In genomic region chr10:125120046-125120710, GRCh38 we compare ENCODE assay signal across 12 cellular contexts. TPM values are rescaled to one million over a fixed set of nuclear protein-coding genes. Genes with fewer than 3 reads are reported as not detected.
A peak's percentile ranks its signal among the peaks of the same experiment; 100 is the strongest.
DNase-seq lines count a peak whose midpoint lies in the region; ATAC-seq and TF ChIP-seq lines count a peak whose summit lies in the region.
"Had no signal": no experiment of that assay in that cellular context is flagged by ENCODE, and none has a peak within 500 bp of the region (broad histone marks: within the 10 kb centered on the region; RNA-seq: fewer than 3 reads in every experiment).

No MANE protein-coding gene starts in this region.

- ATAC-seq in HG03175 (IDR thresholded peaks at IDR 0.05; ENCODE audit: unreplicated experiment): no peak
- ATAC-seq: activated CD8-positive, alpha-beta memory T cell treated with anti-CD3 and anti-CD28 coated beads, Interleukin-2, amount 10 ng/mL, durations not matched to agents 7 days and 5 days had no signal

- H3K4me2 ChIP-seq in fibroblast of lung (ENCODE audit: extremely low read depth, insufficient read depth, low read length): no peak overlapping the region

- no peaks in the 10 kb centered on the region for H3K27me3 ChIP-seq in fibroblast of lung (ENCODE audit: control insufficient read depth, insufficient read depth, low read length)
- no peaks in the 10 kb centered on the region for H3K27me3 ChIP-seq in CD4-positive, alpha-beta memory T cell (ENCODE audit: insufficient read depth, low read length)

- no peaks in the 10 kb centered on the region for H3K27me3 Mint-ChIP-seq in nephron progenitor cell (ENCODE audit: low read depth, poor library complexity)
- no peaks in the 10 kb centered on the region for H3K27me3 Mint-ChIP-seq in activated CD4-positive, alpha-beta T cell treated with anti-CD3 and anti-CD28 coated beads, Interleukin-2, amount 10 ng/mL, durations not matched to agents 7 days and 5 days
- peaks cover 4 to 6% of the 10 kb centered on the region in 2 donors for H3K27me3 Mint-ChIP-seq in CD4-positive, alpha-beta memory T cell

- H4K20me1 ChIP-seq in fibroblast of lung (ENCODE audit: control insufficient read depth, extremely low read depth, insufficient read depth, low read length): no peaks in the 10 kb centered on the region

- no peak overlapping the region for H3K4me3 Mint-ChIP-seq in nephron progenitor cell
- H3K4me3 Mint-ChIP-seq in activated CD4-positive, alpha-beta T cell treated with anti-CD3 and anti-CD28 coated beads, Interleukin-2, amount 10 ng/mL, durations not matched to agents 7 days and 5 days: no peak overlapping the region
- H3K4me3 Mint-ChIP-seq in CD4-positive, alpha-beta memory T cell: no peak overlapping the region
- H3K4me3 Mint-ChIP-seq: activated CD8-positive, alpha-beta memory T cell treated with anti-CD3 and anti-CD28 coated beads, Interleukin-2, amount 10 ng/mL, durations not matched to agents 7 days and 5 days had no signal

- peak overlapping the region; percentile 36 for H3K27ac ChIP-seq in C4-2B
- H3K27ac ChIP-seq in fibroblast of lung (ENCODE audit: insufficient read depth, low read length): peak overlapping the region; percentile 39
- no peak overlapping the region for H3K27ac ChIP-seq in CD4-positive, alpha-beta memory T cell (ENCODE audit: low read depth, low read length)

- H3K4me1 ChIP-seq in fibroblast of lung (ENCODE audit: control insufficient read depth, extremely low read depth, insufficient read depth, low read length): peaks cover 28% of the 10 kb centered on the region
- H3K4me1 ChIP-seq in CD4-positive, alpha-beta memory T cell (ENCODE audit: insufficient read depth, low read length): no peaks in the 10 kb centered on the region

- H3K27ac Mint-ChIP-seq in nephron progenitor cell: peak overlapping the region; percentile 10
- no peak overlapping the region for H3K27ac Mint-ChIP-seq in activated CD4-positive, alpha-beta T cell treated with anti-CD3 and anti-CD28 coated beads, Interleukin-2, amount 10 ng/mL, durations not matched to agents 7 days and 5 days
- H3K27ac Mint-ChIP-seq in CD4-positive, alpha-beta memory T cell: no peak overlapping the region
- H3K27ac Mint-ChIP-seq: activated CD8-positive, alpha-beta memory T cell treated with anti-CD3 and anti-CD28 coated beads, Interleukin-2, amount 10 ng/mL, durations not matched to agents 7 days and 5 days had no signal

- H3K9ac ChIP-seq in fibroblast of lung (ENCODE audit: insufficient read depth, low read length): no peak overlapping the region

- POLR2A ChIA-PET in activated CD4-positive, alpha-beta T cell treated with anti-CD3 and anti-CD28 coated beads, Interleukin-2, amount 10 ng/mL, durations not matched to agents 7 days and 5 days (lab: Charles Lee): no interaction called here
- POLR2A ChIA-PET in CD4-positive, alpha-beta memory T cell (lab: Charles Lee; ENCODE audit: partially characterized antibody): no interaction called here

- no peaks in the 10 kb centered on the region for H3K9me3 ChIP-seq in fibroblast of lung (ENCODE audit: control insufficient read depth, insufficient read depth, low read depth, low read length)
- H3K9me3 ChIP-seq in CD4-positive, alpha-beta memory T cell (ENCODE audit: control insufficient read depth in 1 of 2, low read length in 2 of 2): no peaks in the 10 kb centered on the region

- peaks cover 39% of the 10 kb centered on the region for H3K36me3 Mint-ChIP-seq in nephron progenitor cell (ENCODE audit: low read depth)
- no peaks in the 10 kb centered on the region for H3K36me3 Mint-ChIP-seq in activated CD4-positive, alpha-beta T cell treated with anti-CD3 and anti-CD28 coated beads, Interleukin-2, amount 10 ng/mL, durations not matched to agents 7 days and 5 days (ENCODE audit: low read depth)
- H3K36me3 Mint-ChIP-seq in CD4-positive, alpha-beta memory T cell: no peaks in the 10 kb centered on the region
- H3K36me3 Mint-ChIP-seq: activated CD8-positive, alpha-beta memory T cell treated with anti-CD3 and anti-CD28 coated beads, Interleukin-2, amount 10 ng/mL, durations not matched to agents 7 days and 5 days had no signal

- peaks cover 90% of the 10 kb centered on the region for H3K79me2 ChIP-seq in fibroblast of lung (ENCODE audit: control insufficient read depth, insufficient read depth, low read length)

- H3K36me3 ChIP-seq in fibroblast of lung (ENCODE audit: control insufficient read depth, insufficient read depth, low read length): peaks cover 5% of the 10 kb centered on the region
- H3K36me3 ChIP-seq in CD4-positive, alpha-beta memory T cell (ENCODE audit: insufficient read depth, low read length): no peaks in the 10 kb centered on the region

- H3K4me3 ChIP-seq in fibroblast of lung (replicated peaks in 1 of 4; ENCODE audit: control extremely low read depth in 1 of 4, insufficient read depth in 1 of 4, low read depth in 3 of 4, low read length in 4 of 4): no peak overlapping the region
- H3K4me3 ChIP-seq in CD4-positive, alpha-beta memory T cell (ENCODE audit: low read length in 2 of 2): no peak overlapping the region
- H3K4me3 ChIP-seq: lung had no signal

- no peak overlapping the region for H2AFZ ChIP-seq in fibroblast of lung (ENCODE audit: low read length)

- H3K9me3 Mint-ChIP-seq in nephron progenitor cell: no peaks in the 10 kb centered on the region
- no peaks in the 10 kb centered on the region for H3K9me3 Mint-ChIP-seq in activated CD4-positive, alpha-beta T cell treated with anti-CD3 and anti-CD28 coated beads, Interleukin-2, amount 10 ng/mL, durations not matched to agents 7 days and 5 days
- H3K9me3 Mint-ChIP-seq in CD4-positive, alpha-beta memory T cell: no peaks in the 10 kb centered on the region

- peaks cover 52% of the 10 kb centered on the region for H3K4me1 Mint-ChIP-seq in nephron progenitor cell
- H3K4me1 Mint-ChIP-seq in activated CD4-positive, alpha-beta T cell treated with anti-CD3 and anti-CD28 coated beads, Interleukin-2, amount 10 ng/mL, durations not matched to agents 7 days and 5 days: no peaks in the 10 kb centered on the region
- no peaks in the 10 kb centered on the region for H3K4me1 Mint-ChIP-seq in CD4-positive, alpha-beta memory T cell
- H3K4me1 Mint-ChIP-seq: activated CD8-positive, alpha-beta memory T cell treated with anti-CD3 and anti-CD28 coated beads, Interleukin-2, amount 10 ng/mL, durations not matched to agents 7 days and 5 days had no signal

- CTCF ChIA-PET in activated CD4-positive, alpha-beta T cell treated with anti-CD3 and anti-CD28 coated beads, Interleukin-2, amount 10 ng/mL, durations not matched to agents 7 days and 5 days (lab: Charles Lee): no interaction called here
- CTCF ChIA-PET in CD4-positive, alpha-beta memory T cell (lab: Charles Lee; ENCODE audit: partially characterized antibody): no interaction called here

- TF ChIP-seq CTCF in C4-2B (conservative IDR thresholded peaks at IDR 0.05) (no peak), fibroblast of lung (conservative IDR thresholded peaks at IDR 0.05 in 1 of 2, IDR thresholded peaks at IDR 0.05 in 1 of 2; ENCODE audit: low read depth in 1 of 2, low read length in 2 of 2) (no peak), nephron progenitor cell (IDR thresholded peaks at IDR 0.05) (no peak)

- intact Hi-C loops in CD4-positive, alpha-beta memory T cell (cut with micrococcal nuclease): no loop called here

- DNase-seq in NCI-H460 (ENCODE audit: extremely low read depth, low read depth) (peak; percentile 26), fibroblast of lung (ENCODE audit: low read depth in 2 of 2) (peak; percentile 27 to 39), nephron progenitor cell (no peak), NCI-H524 treated with DMSO at 0.1 percent for 48 hours (lab: John Stamatoyannopoulos, UW) (no peak)
- no peak for DNase-seq in activated CD4-positive, alpha-beta T cell treated with anti-CD3 and anti-CD28 coated beads, Interleukin-2, amount 10 ng/mL, durations not matched to agents 7 days and 5 days
- no peak for DNase-seq in CD4-positive, alpha-beta memory T cell
- DNase-seq: activated CD8-positive, alpha-beta memory T cell treated with anti-CD3 and anti-CD28 coated beads, Interleukin-2, amount 10 ng/mL, durations not matched to agents 7 days and 5 days; NCI-H1930; T1000 had no signal

RNA-seq across cellular contexts. Expression of gene CTBP2, which starts 40.2 kb away (rescaled TPM):
- 75.1 and 77.3 TPM in 2 replicates for total RNA-seq in NCI-H460 (2014; rRNA removed; shearing (Covaris generic))
- polyA plus RNA-seq in NCI-H460 (2014; cell fraction: nucleus; rRNA removed): 87.0 and 111 TPM in 2 replicates
- total RNA-seq in fibroblast of lung: 56.8 and 73.3 TPM in 2 replicates
- 72.1 and 91.0 TPM in 2 replicates for polyA plus RNA-seq in fibroblast of lung
- 53.0 and 60.4 TPM in 2 replicates for polyA plus RNA-seq in fibroblast of lung (2012)
- polyA minus RNA-seq in fibroblast of lung (ENCODE audit: low replicate concordance): 130 and 131 TPM in 2 replicates
- total RNA-seq in activated CD4-positive, alpha-beta T cell treated with anti-CD3 and anti-CD28 coated beads, Interleukin-2, amount 10 ng/mL, durations not matched to agents 7 days and 5 days: under 1 TPM in 1 of 2 experiments, not detected in 1; 0.40 TPM
- total RNA-seq in CD4-positive, alpha-beta memory T cell: under 1 TPM; 0.61 to 0.97 TPM
- polyA plus RNA-seq in CD4-positive, alpha-beta memory T cell: under 1 TPM in 1 of 2 donors, not detected in 1; 0.16 TPM

Comparison
In these comparisons a context has a peak if more than half of its experiments do, and no peak if none do; other contexts are left out.
1. DNase-seq: peak in NCI-H460 (single experiment) and fibroblast of lung (2 of 2); none in nephron progenitor cell (single experiment), activated CD4-positive, alpha-beta T cell treated with anti-CD3 and anti-CD28 coated beads, Interleukin-2, amount 10 ng/mL, durations not matched to agents 7 days and 5 days (single experiment), NCI-H524 treated with DMSO at 0.1 percent for 48 hours (single experiment) and CD4-positive, alpha-beta memory T cell (0 of 5).
2. RNA of gene CTBP2, which starts 40.2 kb away (total RNA-seq): 75.1 to 77.3 TPM in NCI-H460 and 56.8 to 73.3 TPM in fibroblast of lung; 0.61 to 0.97 TPM in CD4-positive, alpha-beta memory T cell and 0.40 TPM in activated CD4-positive, alpha-beta T cell treated with anti-CD3 and anti-CD28 coated beads, Interleukin-2, amount 10 ng/mL, durations not matched to agents 7 days and 5 days; every median in the first group is over 10 times any median in the second.